Comparison of ENCODE assay signal across 9 cellular contexts in the genomic region with DNA sequence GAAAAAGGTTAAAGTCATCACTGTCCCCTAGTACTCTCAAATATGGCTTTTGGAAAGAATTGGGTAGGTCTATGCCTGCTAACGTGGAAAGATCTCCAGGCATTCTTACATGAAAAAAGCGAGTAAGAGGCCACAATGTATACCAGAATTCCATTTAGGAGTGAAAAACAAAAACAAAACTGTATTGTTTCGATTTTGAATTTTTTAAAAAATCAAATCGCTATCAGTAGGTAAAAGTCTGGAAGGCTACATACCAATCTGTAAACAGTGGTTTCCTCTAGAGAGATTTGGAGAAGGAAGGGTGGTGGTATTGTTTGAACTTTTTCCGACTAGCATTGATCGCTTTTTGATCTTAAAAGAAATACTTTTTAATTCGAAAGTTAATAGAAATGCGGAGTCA. TPM values are rescaled to one million over a fixed set of nuclear protein-coding genes. Genes with fewer than 3 reads are reported as not detected.
DNase-seq lines count a peak whose midpoint lies in the region; ATAC-seq and TF ChIP-seq lines count a peak whose summit lies in the region.
"Had no signal": no experiment of that assay in that cellular context is flagged by ENCODE, and none has a peak within 500 bp of the region (broad histone marks: within the 10 kb centered on the region; RNA-seq: fewer than 3 reads in every experiment).

No MANE protein-coding gene starts in this region.

- peak overlapping the region; percentile 27 for H3K4me3 Mint-ChIP-seq in activated CD8-positive, alpha-beta memory T cell treated with anti-CD3 and anti-CD28 coated beads, Interleukin-2, amount 10 ng/mL, durations not matched to agents 7 days and 5 days

- H3K4me1 Mint-ChIP-seq in activated CD8-positive, alpha-beta memory T cell treated with anti-CD3 and anti-CD28 coated beads, Interleukin-2, amount 10 ng/mL, durations not matched to agents 7 days and 5 days, result peaks cover 5% of the 10 kb centered on the region

- no peaks in the 10 kb centered on the region for H3F3A ChIP-seq in smooth muscle cell (ENCODE audit: low read depth)

- TF ChIP-seq CTCF in WI38 (IDR thresholded peaks at IDR 0.05; ENCODE audit: low read depth, low read length), result no peak
- no peak for TF ChIP-seq CTCF in foreskin fibroblast (IDR thresholded peaks at IDR 0.05; ENCODE audit: low read depth, low read length)
- TF ChIP-seq CTCF in smooth muscle cell (IDR thresholded peaks at IDR 0.05; ENCODE audit: borderline replicate concordance, insufficient read depth, poor library complexity, severe bottlenecking), result no peak

- H3K36me3 ChIP-seq in smooth muscle cell (ENCODE audit: low read depth), result no peaks in the 10 kb centered on the region

- no peak overlapping the region for H2AFZ ChIP-seq in smooth muscle cell (ENCODE audit: low read depth)

- H3K9me3 ChIP-seq in smooth muscle cell (replicated peaks; ENCODE audit: low read depth), result no peaks in the 10 kb centered on the region

- H3K9ac ChIP-seq in smooth muscle cell (ENCODE audit: low read depth), result no peak overlapping the region

- no peaks in the 10 kb centered on the region for H3K36me3 Mint-ChIP-seq in activated CD8-positive, alpha-beta memory T cell treated with anti-CD3 and anti-CD28 coated beads, Interleukin-2, amount 10 ng/mL, durations not matched to agents 7 days and 5 days

- no peaks in the 10 kb centered on the region for H4K20me1 ChIP-seq in smooth muscle cell (ENCODE audit: low read depth)

- H3K4me1 ChIP-seq in smooth muscle cell (ENCODE audit: low read depth), result peaks cover 4% of the 10 kb centered on the region

- no peak for DNase-seq in activated CD8-positive, alpha-beta memory T cell treated with anti-CD3 and anti-CD28 coated beads, Interleukin-2, amount 10 ng/mL, durations not matched to agents 7 days and 5 days
- no peak for DNase-seq in activated CD8-positive, alpha-beta memory T cell treated with anti-CD3 and anti-CD28 coated beads, Interleukin-2, amount 50 U/mL, for 4 hours
- DNase-seq in foreskin fibroblast (peak in 1 of 2 donors; percentile 8), smooth muscle cell (lab: John Stamatoyannopoulos, UW; ENCODE audit: unreplicated experiment) (no peak), NCI-H82 treated with DMSO at 0.1 percent for 48 hours (lab: John Stamatoyannopoulos, UW; ENCODE audit: unreplicated experiment) (no peak), NCI-H1694 (lab: John Stamatoyannopoulos, UW) (no peak)

- H3K9me3 Mint-ChIP-seq in activated CD8-positive, alpha-beta memory T cell treated with anti-CD3 and anti-CD28 coated beads, Interleukin-2, amount 10 ng/mL, durations not matched to agents 7 days and 5 days (ENCODE audit: low read depth), result no peaks in the 10 kb centered on the region

- H3K4me3 ChIP-seq in WI38 (ENCODE audit: low read depth, low read length) (peak overlapping the region; percentile 27; the same call in 1 of the 2 replicates), foreskin fibroblast (ENCODE audit: low read depth in 1 of 2, low read length in 2 of 2) (peak overlapping the region; percentile 10 to 24), smooth muscle cell (peak overlapping the region; percentile 47)
- H3K4me3 ChIP-seq: lung had no signal

- H3K27ac Mint-ChIP-seq in activated CD8-positive, alpha-beta memory T cell treated with anti-CD3 and anti-CD28 coated beads, Interleukin-2, amount 10 ng/mL, durations not matched to agents 7 days and 5 days, result no peak overlapping the region

- CTCF ChIA-PET in activated CD8-positive, alpha-beta memory T cell treated with anti-CD3 and anti-CD28 coated beads, Interleukin-2, amount 10 ng/mL, durations not matched to agents 7 days and 5 days (lab: Charles Lee), result no interaction called here

- no peak overlapping the region for H3K27ac ChIP-seq in smooth muscle cell (ENCODE audit: low read depth)

- peaks cover 64% of the 10 kb centered on the region for H3K27me3 ChIP-seq in smooth muscle cell (ENCODE audit: low read depth)

- H3K79me2 ChIP-seq in smooth muscle cell (ENCODE audit: low read depth), result no peaks in the 10 kb centered on the region

- no peak for ATAC-seq in activated CD8-positive, alpha-beta memory T cell treated with anti-CD3 and anti-CD28 coated beads, Interleukin-2, amount 10 ng/mL, durations not matched to agents 7 days and 5 days
- ATAC-seq in HG02970 (IDR thresholded peaks at IDR 0.05; ENCODE audit: low FRiP score, unreplicated experiment), result no peak

- H3K4me2 ChIP-seq in smooth muscle cell, result peak overlapping the region; percentile 93

- WGBS in smooth muscle cell (ENCODE audit: low lambda C conversion rate), result 16% methylated on average over 8 of the region's 8 CpGs

- H3K27me3 Mint-ChIP-seq in activated CD8-positive, alpha-beta memory T cell treated with anti-CD3 and anti-CD28 coated beads, Interleukin-2, amount 10 ng/mL, durations not matched to agents 7 days and 5 days, result peaks cover 73% of the 10 kb centered on the region

RNA-seq across cellular contexts. Expression of a gene that starts 55.9 kb away (rescaled TPM):
- total RNA-seq in activated CD8-positive, alpha-beta memory T cell treated with anti-CD3 and anti-CD28 coated beads, Interleukin-2, amount 10 ng/mL, durations not matched to agents 7 days and 5 days, result 10 to 100 TPM; 12.0 to 16.7 TPM
- total RNA-seq in smooth muscle cell, result 13.2 and 16.6 TPM in 2 replicates
- 12.0 and 13.3 TPM in 2 replicates for polyA plus RNA-seq in smooth muscle cell
